18 cellular contexts compared by ENCODE assay signal in the genomic region with DNA sequence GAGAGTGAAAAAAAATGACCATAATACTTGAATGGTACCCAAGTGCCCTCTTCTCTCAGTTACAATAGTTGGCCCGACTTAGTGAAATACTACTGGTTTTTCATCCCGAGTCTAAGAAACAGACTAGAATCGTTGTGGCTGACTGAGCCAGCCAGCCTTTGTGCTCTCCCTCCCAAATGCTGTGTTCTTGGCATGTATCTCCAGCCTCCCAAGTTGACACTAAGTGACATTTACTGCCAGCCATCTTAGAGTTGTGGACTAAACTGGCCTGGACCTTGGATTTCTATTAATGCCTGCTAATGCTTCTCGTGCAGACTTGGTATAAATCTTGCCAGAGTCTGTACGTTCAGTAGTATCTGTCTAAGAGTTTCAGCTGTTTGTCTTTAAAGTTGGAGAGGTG.
"Had no signal": no experiment of that assay in that cellular context is flagged by ENCODE, and none has a peak within 500 bp of the region (broad histone marks: within the 10 kb centered on the region; RNA-seq: fewer than 3 reads in every experiment).

No MANE protein-coding gene starts in this region.

- DNase-seq: activated CD4-positive, alpha-beta T cell treated with anti-CD3 and anti-CD28 coated beads, Interleukin-2, amount 10 ng/mL, durations not matched to agents 7 days and 5 days; activated CD8-positive, alpha-beta memory T cell treated with anti-CD3 and anti-CD28 coated beads, Interleukin-2, amount 50 U/mL, for 4 hours; activated CD8-positive, alpha-beta T cell treated with anti-CD3 and anti-CD28 coated beads, Interleukin-2, amount 10 ng/mL, durations not matched to agents 7 days and 5 days; activated effector memory CD4-positive, alpha-beta T cell treated with Interleukin-2 at 50 U/mL for 16 hours; activated naive CD4-positive, alpha-beta T cell treated with anti-CD3 and anti-CD28 coated beads, Interleukin-2, amount 10 ng/mL, durations not matched to agents 7 days and 5 days; activated T-cell treated with anti-CD3 and anti-CD28 coated beads, Interleukin-2, amount 50 U/mL, for 4 hours; adrenal gland; erythroblast; gastrocnemius medialis; heart left ventricle; left ventricle myocardium superior; stimulated activated naive CD4-positive, alpha-beta T cell; T-cell; uterus had no signal

- H3K36me3 ChIP-seq: gastrocnemius medialis, neutrophil, uterus had no signal

- H3K4me3 Mint-ChIP-seq: activated CD4-positive, alpha-beta T cell treated with anti-CD3 and anti-CD28 coated beads, Interleukin-2, amount 10 ng/mL, durations not matched to agents 7 days and 5 days; activated CD8-positive, alpha-beta T cell treated with anti-CD3 and anti-CD28 coated beads, Interleukin-2, amount 10 ng/mL, durations not matched to agents 7 days and 5 days; activated naive CD4-positive, alpha-beta T cell treated with anti-CD3 and anti-CD28 coated beads, Interleukin-2, amount 10 ng/mL, durations not matched to agents 7 days and 5 days; activated T-cell treated with anti-CD3 and anti-CD28 coated beads, Interleukin-2, amount 50 U/mL, for 4 hours; T-cell had no signal

- H3K4me1 ChIP-seq: adrenal gland, uterus had no signal

- H3K27me3 Mint-ChIP-seq: activated CD4-positive, alpha-beta T cell treated with anti-CD3 and anti-CD28 coated beads, Interleukin-2, amount 10 ng/mL, durations not matched to agents 7 days and 5 days; activated naive CD4-positive, alpha-beta T cell treated with anti-CD3 and anti-CD28 coated beads, Interleukin-2, amount 10 ng/mL, durations not matched to agents 7 days and 5 days; T-cell had no signal

- H2AFZ ChIP-seq: parathyroid adenoma had no signal

- H3K27ac ChIP-seq: adrenal gland, cardiac muscle cell, heart left ventricle, neutrophil, parathyroid adenoma had no signal

- H3K9me3 ChIP-seq: adrenal gland, gastrocnemius medialis, neutrophil, tibial nerve, uterus had no signal

- H3K27me3 ChIP-seq: adrenal gland, cardiac muscle cell, gastrocnemius medialis, heart left ventricle, neutrophil, tibial nerve, uterus had no signal

- H3K27ac Mint-ChIP-seq: activated CD4-positive, alpha-beta T cell treated with anti-CD3 and anti-CD28 coated beads, Interleukin-2, amount 10 ng/mL, durations not matched to agents 7 days and 5 days; activated naive CD4-positive, alpha-beta T cell treated with anti-CD3 and anti-CD28 coated beads, Interleukin-2, amount 10 ng/mL, durations not matched to agents 7 days and 5 days; T-cell had no signal

- H3K9ac ChIP-seq: parathyroid adenoma had no signal

- H3K79me2 ChIP-seq: parathyroid adenoma had no signal

- H3K4me3 ChIP-seq: adrenal gland, cardiac muscle cell, gastrocnemius medialis, heart left ventricle, tibial nerve, uterus had no signal
